Comparison of ENCODE assay signal across 9 cellular contexts in genomic region chr16:1494711-1495110, GRCh38. TPM values are rescaled to one million over a fixed set of nuclear protein-coding genes. Genes with fewer than 3 reads are reported as not detected.
DNase-seq lines count a peak whose midpoint lies in the region; ATAC-seq and TF ChIP-seq lines count a peak whose summit lies in the region.
"Had no signal": no experiment of that assay in that cellular context is flagged by ENCODE, and none has a peak within 500 bp of the region (broad histone marks: within the 10 kb centered on the region; RNA-seq: fewer than 3 reads in every experiment).

No MANE protein-coding gene starts in this region.

- peaks cover 15% of the 10 kb centered on the region for H3K4me1 ChIP-seq in CD8-positive, alpha-beta memory T cell (ENCODE audit: insufficient read depth, low read length)

- DNase-seq in CD8-positive, alpha-beta memory T cell: no peak
- DNase-seq in LNCaP clone FGC (ENCODE audit: low read depth): no peak
- DNase-seq in choroid plexus epithelial cell (ENCODE audit: low read depth): no peak
- DNase-seq in NCI-H187 (lab: John Stamatoyannopoulos, UW): no peak
- no peak for DNase-seq in NCI-H2107 treated with DMSO at 0.1 percent for 48 hours (lab: John Stamatoyannopoulos, UW; ENCODE audit: unreplicated experiment)
- no peak for DNase-seq in SHP77 (lab: John Stamatoyannopoulos, UW)

- TF ChIP-seq EP300 in neural cell (conservative IDR thresholded peaks at IDR 0.05; ENCODE audit: poor library complexity, severe bottlenecking): no peak

- H3K9me3 ChIP-seq in CD8-positive, alpha-beta memory T cell (ENCODE audit: low read length): no peaks in the 10 kb centered on the region
- no peaks in the 10 kb centered on the region for H3K9me3 ChIP-seq in neural cell (ENCODE audit: low read length)

- no peak overlapping the region for H3K27ac ChIP-seq in CD8-positive, alpha-beta memory T cell (ENCODE audit: low read depth, low read length)
- H3K27ac ChIP-seq in neural cell (ENCODE audit: low read length): no peak overlapping the region

- no peaks in the 10 kb centered on the region for H4K20me1 ChIP-seq in neural cell (ENCODE audit: insufficient read depth)

- no peak overlapping the region for H3K4me2 ChIP-seq in neural cell (ENCODE audit: low read length)

- no peak overlapping the region for H3K9ac ChIP-seq in neural cell (ENCODE audit: low read length)

- H3K36me3 Mint-ChIP-seq in CD8-positive, alpha-beta memory T cell: peaks cover 0 to 33% (median 0%) of the 10 kb centered on the region in 3 donors

- POLR2A ChIA-PET in CD8-positive, alpha-beta memory T cell (lab: Charles Lee): no interaction called here

- CTCF ChIA-PET in CD8-positive, alpha-beta memory T cell (lab: Charles Lee): no interaction called here

- no peaks in the 10 kb centered on the region for H3F3A ChIP-seq in neural cell (ENCODE audit: insufficient read depth, low read length, poor library complexity, severe bottlenecking)

- H3K27me3 ChIP-seq in CD8-positive, alpha-beta memory T cell (ENCODE audit: insufficient read depth, low read length, poor library complexity, severe bottlenecking): no peaks in the 10 kb centered on the region
- H3K27me3 ChIP-seq in neural cell (ENCODE audit: insufficient read depth, low read depth, low read length): no peaks in the 10 kb centered on the region

- no peak for TF ChIP-seq CTCF in LNCaP clone FGC (IDR thresholded peaks at IDR 0.05; ENCODE audit: control insufficient read depth, extremely low read depth, insufficient read depth)
- no peak for TF ChIP-seq CTCF in choroid plexus epithelial cell (conservative IDR thresholded peaks at IDR 0.05; ENCODE audit: low read depth, low read length)
- TF ChIP-seq CTCF in neural cell (IDR thresholded peaks at IDR 0.05; ENCODE audit: poor library complexity, severe bottlenecking): no peak

- peaks cover 9 to 17% (median 11%) of the 10 kb centered on the region in 3 donors for H3K4me1 Mint-ChIP-seq in CD8-positive, alpha-beta memory T cell

- no peaks in the 10 kb centered on the region for H3K9me3 Mint-ChIP-seq in CD8-positive, alpha-beta memory T cell

- H3K36me3 ChIP-seq in CD8-positive, alpha-beta memory T cell (ENCODE audit: insufficient read depth, low read length): no peaks in the 10 kb centered on the region
- no peaks in the 10 kb centered on the region for H3K36me3 ChIP-seq in neural cell (ENCODE audit: insufficient read depth, low read length)

- ATAC-seq in HG03460 (IDR thresholded peaks at IDR 0.05; ENCODE audit: unreplicated experiment): no peak

- H3K27ac Mint-ChIP-seq in CD8-positive, alpha-beta memory T cell: peak overlapping the region in 1 of 8 donors; percentile 17

- H2AFZ ChIP-seq in neural cell (ENCODE audit: low read depth, low read length): no peak overlapping the region

- H3K4me3 Mint-ChIP-seq in CD8-positive, alpha-beta memory T cell: peak overlapping the region; percentile 20 to 97 (median 92)

- H3K9me2 ChIP-seq in neural cell (ENCODE audit: insufficient read depth, low read length): no peaks in the 10 kb centered on the region

- TF ChIP-seq RAD21 in neural cell (conservative IDR thresholded peaks at IDR 0.05): no peak

- no peaks in the 10 kb centered on the region for H3K27me3 Mint-ChIP-seq in CD8-positive, alpha-beta memory T cell

- no peak overlapping the region for H3K4me3 ChIP-seq in CD8-positive, alpha-beta memory T cell (ENCODE audit: low read length)
- H3K4me3 ChIP-seq in LNCaP clone FGC (ENCODE audit: low read depth, low read length) (peak overlapping the region; percentile 85), choroid plexus epithelial cell (ENCODE audit: low read depth, low read length) (peak overlapping the region; percentile 74), neural cell (ENCODE audit: low read length) (peak overlapping the region; percentile 92)

- H3K79me2 ChIP-seq in neural cell (replicated peaks; ENCODE audit: insufficient read depth, low read length): no peaks in the 10 kb centered on the region

TF ChIP-seq in neural cell, 6 proteins besides CTCF, POLR2A, EP300 and RAD21:
- no peak for TF ChIP-seq SMC3 (conservative IDR thresholded peaks at IDR 0.05; ENCODE audit: poor library complexity)
- no peak for TF ChIP-seq POLR2AphosphoS5 (IDR thresholded peaks at IDR 0.05)
- no peak for TF ChIP-seq MXI1 (conservative IDR thresholded peaks at IDR 0.05; ENCODE audit: poor library complexity, severe bottlenecking)
- no peak for TF ChIP-seq EZH2 (IDR thresholded peaks at IDR 0.05; ENCODE audit: borderline replicate concordance, insufficient read depth, low read length, poor library complexity, severe bottlenecking)
- no peak for TF ChIP-seq REST (IDR thresholded peaks at IDR 0.05; ENCODE audit: borderline replicate concordance)
- no peak for TF ChIP-seq TAF1 (IDR thresholded peaks at IDR 0.05; ENCODE audit: low read depth)

RNA-seq across cellular contexts. Expression of gene TELO2, which starts 1.6 kb away (rescaled TPM):
- 10 to 100 TPM; 84.7 to 84.9 TPM for total RNA-seq in CD8-positive, alpha-beta memory T cell
- 14.0 TPM for polyA plus RNA-seq in CD8-positive, alpha-beta memory T cell
- polyA plus RNA-seq in neural cell: 50.4 and 55.5 TPM in 2 replicates
- polyA minus RNA-seq in neural cell: 28.0 and 35.1 TPM in 2 replicates

RNA-seq across cellular contexts. Expression of gene PTX4, which starts 6.0 kb away (rescaled TPM):
- total RNA-seq in CD8-positive, alpha-beta memory T cell: not detected
- polyA plus RNA-seq in CD8-positive, alpha-beta memory T cell: not detected
- not detected in 2 replicates for polyA plus RNA-seq in neural cell
- polyA minus RNA-seq in neural cell: not detected in 2 replicates
- polyA plus RNA-seq: liver had no signal

RNA-seq across cellular contexts. Expression of gene CLCN7, which starts 19.9 kb away (rescaled TPM):
- 10 to 100 TPM; 52.8 to 59.1 TPM for total RNA-seq in CD8-positive, alpha-beta memory T cell
- 29.3 TPM for polyA plus RNA-seq in CD8-positive, alpha-beta memory T cell
- polyA plus RNA-seq in neural cell: 40.9 and 53.2 TPM in 2 replicates
- 47.8 and 65.7 TPM in 2 replicates for polyA minus RNA-seq in neural cell

RNA-seq across cellular contexts. Expression of gene TMEM204, which starts 38.8 kb away (rescaled TPM):
- 10 to 100 TPM; 27.1 to 30.9 TPM for total RNA-seq in CD8-positive, alpha-beta memory T cell
- 68.4 TPM for polyA plus RNA-seq in CD8-positive, alpha-beta memory T cell
- polyA plus RNA-seq in neural cell: not detected in 2 replicates
- polyA minus RNA-seq in neural cell: not detected in 2 replicates

RNA-seq across cellular contexts. Expression of gene CCDC154, which starts 50.4 kb away (rescaled TPM):
- total RNA-seq in CD8-positive, alpha-beta memory T cell: 1 to 10 TPM; 2.3 to 2.8 TPM
- polyA plus RNA-seq in CD8-positive, alpha-beta memory T cell: not detected
- polyA plus RNA-seq in neural cell: 3.1 and 3.3 TPM in 2 replicates
- polyA minus RNA-seq in neural cell: 0.23 and 0.49 TPM in 2 replicates
